Comparison of ENCODE assay signal across 8 cellular contexts in genomic region chr17:7478276-7479138, GRCh38. TPM values are rescaled to one million over a fixed set of nuclear protein-coding genes. Genes with fewer than 3 reads are reported as not detected.
DNase-seq lines count a peak whose midpoint lies in the region; ATAC-seq and TF ChIP-seq lines count a peak whose summit lies in the region.

No MANE protein-coding gene starts in this region.

- H3K4me1 Mint-ChIP-seq in GM23338 = peaks cover 51% of the 10 kb centered on the region
- H3K4me1 Mint-ChIP-seq in progenitor cell of endocrine pancreas (ENCODE audit: low read depth) = peaks cover 50% of the 10 kb centered on the region

- ATAC-seq in GM23338 (peak; percentile 38), left ventricle myocardium superior (peak; percentile 30), HG03039 (IDR thresholded peaks at IDR 0.05; ENCODE audit: unreplicated experiment) (no peak), HG03280 (IDR thresholded peaks at IDR 0.05; ENCODE audit: unreplicated experiment) (no peak), HG02981 (IDR thresholded peaks at IDR 0.05; ENCODE audit: unreplicated experiment) (no peak)

- H3K27ac ChIP-seq in GM23338 (ENCODE audit: low read depth) (0 out of 2 replicates have a peak overlapping the region, but pooled peaks have one; percentile 45), adrenal gland (peak overlapping the region; percentile 87 to 100 (median 99))

- H3K9me3 Mint-ChIP-seq in GM23338 (no peaks in the 10 kb centered on the region; the same call in 1 of the 3 replicates), progenitor cell of endocrine pancreas (ENCODE audit: low read depth) (no peaks in the 10 kb centered on the region)

- H3K36me3 ChIP-seq in GM23338 (ENCODE audit: insufficient read depth) (no peaks in the 10 kb centered on the region), adrenal gland (replicated peaks in 1 of 2) (no peaks in the 10 kb centered on the region)

- DNase-seq in GM23338 (ENCODE audit: low spot score) = peak; percentile 72
- peak; percentile 38 for DNase-seq in SW480 (ENCODE audit: low spot score)
- DNase-seq in adrenal gland = peak in 6 of 7 donors; percentile 70 to 82 (median 76)
- peak; percentile 74 for DNase-seq in left ventricle myocardium superior
- DNase-seq in progenitor cell of endocrine pancreas (ENCODE audit: low spot score, unreplicated experiment) = peak; percentile 28

- H3K36me3 Mint-ChIP-seq in GM23338 (ENCODE audit: low read depth) = peaks cover 7% of the 10 kb centered on the region; the same call in 1 of the 3 replicates
- no peaks in the 10 kb centered on the region for H3K36me3 Mint-ChIP-seq in progenitor cell of endocrine pancreas (ENCODE audit: insufficient read depth)

- H3F3A ChIP-seq in GM23338 (replicated peaks; ENCODE audit: low read depth) = 0 out of 2 replicates have a peak, but pooled peaks cover 4% of the 10 kb centered on the region

- H3K27me3 Mint-ChIP-seq in GM23338 (ENCODE audit: insufficient read depth, low read depth, poor library complexity) = peaks cover 17% of the 10 kb centered on the region
- no peaks in the 10 kb centered on the region for H3K27me3 Mint-ChIP-seq in progenitor cell of endocrine pancreas

- H3K27me3 ChIP-seq in GM23338 (ENCODE audit: insufficient read depth) = no peaks in the 10 kb centered on the region
- H3K27me3 ChIP-seq in adrenal gland = no peaks in the 10 kb centered on the region

- H3K4me1 ChIP-seq in GM23338 (ENCODE audit: insufficient read depth) = peaks cover 21% of the 10 kb centered on the region
- peaks cover 42 to 48% of the 10 kb centered on the region in 2 donors for H3K4me1 ChIP-seq in adrenal gland (replicated peaks in 1 of 2)

- H2AFZ ChIP-seq in GM23338 = no peak overlapping the region

- peaks cover 55% of the 10 kb centered on the region for H3K79me2 ChIP-seq in GM23338 (replicated peaks; ENCODE audit: insufficient read depth)

- H3K4me3 ChIP-seq in GM23338 (peak overlapping the region; percentile 84), adrenal gland (peak overlapping the region; percentile 76 to 99 (median 86))

- intact Hi-C loops in adrenal gland (cut with DNase I) (loop anchor here in 1 of 2 donors (5.0 kb wide), 1 partner anchor 41 kb away; the partner anchor contains the start of genes FGF11 and TMEM102), left ventricle myocardium superior (cut with micrococcal nuclease) (no loop called here)

- TF ChIP-seq CTCF in GM23338 (conservative IDR thresholded peaks at IDR 0.05; ENCODE audit: low read depth in 2 of 2) (no peak), adrenal gland (IDR thresholded peaks at IDR 0.05) (no peak), progenitor cell of endocrine pancreas (IDR thresholded peaks at IDR 0.05; ENCODE audit: unreplicated experiment) (no peak)

- H3K27ac Mint-ChIP-seq in GM23338 (peak overlapping the region; percentile 80; the same call in 1 of the 2 replicates), progenitor cell of endocrine pancreas (peak overlapping the region; percentile 99)

- H3K9me3 ChIP-seq in adrenal gland (replicated peaks in 1 of 3) = no peaks in the 10 kb centered on the region

- H3K9me2 ChIP-seq in GM23338 (ENCODE audit: insufficient read depth) = no peaks in the 10 kb centered on the region

- peak overlapping the region; percentile 83 for H3K4me3 Mint-ChIP-seq in GM23338
- H3K4me3 Mint-ChIP-seq in progenitor cell of endocrine pancreas (ENCODE audit: low read depth) = peak overlapping the region; percentile 84

- WGBS in adrenal gland, 4 donors = 12 to 20% (median 15%) methylated on average over 5 to 36 of the region's 36 CpGs

- peak overlapping the region; percentile 90 for H3K4me2 ChIP-seq in GM23338

- peak in 1 of 2 donors; percentile 21 for TF ChIP-seq POLR2A in adrenal gland (IDR thresholded peaks at IDR 0.05)

- peaks cover 8% of the 10 kb centered on the region; the same call in 1 of the 2 replicates for H4K20me1 ChIP-seq in GM23338 (replicated peaks; ENCODE audit: insufficient read depth)

TF ChIP-seq in GM23338, 12 proteins besides CTCF, POLR2A, EP300 and RAD21:
- TF ChIP-seq CREB1 (CRISPR knock-in tag; IDR thresholded peaks at IDR 0.05; ENCODE audit: low read depth) = 0 out of 2 replicates have a peak, but pooled peaks have one; percentile 29
- no peak for TF ChIP-seq ETS1 (IDR thresholded peaks at IDR 0.05)

RNA-seq across cellular contexts. Expression of gene ZBTB4, which starts 0.9 kb away (rescaled TPM):
- 6.9 and 11.2 TPM in 2 replicates for total RNA-seq in GM23338 (2014; rRNA removed; shearing (Covaris generic))
- polyA plus RNA-seq in GM23338 (2016; fragmentation: Nextera tagmentation; extraction: Ambion mirVana) = 3.6 and 4.2 TPM in 2 replicates
- total RNA-seq in adrenal gland = 100 to 1,000 TPM in 1 of 8 donors, 10 to 100 TPM in 7; 54.0 to 111 (median 76.4) TPM
- polyA plus RNA-seq in adrenal gland = 10 to 100 TPM; 30.0 to 59.6 (median 54.6) TPM
- total RNA-seq in left ventricle myocardium superior = 70.9 TPM
- total RNA-seq in progenitor cell of endocrine pancreas = 26.8 and 28.4 TPM in 2 replicates

RNA-seq across cellular contexts. Expression of gene SLC35G6, which starts 2.7 kb away (rescaled TPM):
- not detected in 2 replicates for total RNA-seq in GM23338 (2014; rRNA removed; shearing (Covaris generic))
- 0.16 TPM in 1 of 2 replicates, not detected in the other for polyA plus RNA-seq in GM23338 (2016; fragmentation: Nextera tagmentation; extraction: Ambion mirVana)
- not detected for total RNA-seq in adrenal gland
- under 1 TPM in 1 of 3 donors, not detected in 2; 0.24 TPM for polyA plus RNA-seq in adrenal gland
- total RNA-seq in left ventricle myocardium superior = not detected
- total RNA-seq in progenitor cell of endocrine pancreas = not detected in 2 replicates

RNA-seq across cellular contexts. Expression of gene POLR2A, which starts 5.7 kb away (rescaled TPM):
- 136 and 151 TPM in 2 replicates for total RNA-seq in GM23338 (2014; rRNA removed; shearing (Covaris generic))
- polyA plus RNA-seq in GM23338 (2016; fragmentation: Nextera tagmentation; extraction: Ambion mirVana) (56.8 and 58.1 TPM in 2 replicates), adrenal gland (10 to 100 TPM; 19.3 to 80.4 (median 58.7) TPM)
- total RNA-seq in adrenal gland (100 to 1,000 TPM in 5 of 8 donors, 10 to 100 TPM in 3; 84.2 to 172 (median 118) TPM), left ventricle myocardium superior (39.1 TPM), progenitor cell of endocrine pancreas (195 and 210 TPM in 2 replicates)

RNA-seq across cellular contexts. Expression of gene CHRNB1, which starts 33.6 kb away (rescaled TPM):
- 11.2 and 12.0 TPM in 2 replicates for total RNA-seq in GM23338 (2014; rRNA removed; shearing (Covaris generic))
- polyA plus RNA-seq in GM23338 (2016; fragmentation: Nextera tagmentation; extraction: Ambion mirVana) (10.0 and 11.1 TPM in 2 replicates), adrenal gland (10 to 100 TPM; 32.2 to 40.8 (median 32.9) TPM)
- total RNA-seq in adrenal gland (10 to 100 TPM; 18.7 to 56.3 (median 39.0) TPM), left ventricle myocardium superior (9.6 TPM), progenitor cell of endocrine pancreas (17.2 and 19.1 TPM in 2 replicates)

RNA-seq across cellular contexts. Expression of gene FGF11, which starts 39.2 kb away (rescaled TPM):
- total RNA-seq in GM23338 (2014; rRNA removed; shearing (Covaris generic)) = 16.6 TPM in 2 replicates
- polyA plus RNA-seq in GM23338 (2016; fragmentation: Nextera tagmentation; extraction: Ambion mirVana) (11.1 and 13.3 TPM in 2 replicates), adrenal gland (10 to 100 TPM; 10.2 to 33.2 (median 19.2) TPM)
- total RNA-seq in adrenal gland (10 to 100 TPM; 12.8 to 76.7 (median 27.3) TPM), left ventricle myocardium superior (13.8 TPM), progenitor cell of endocrine pancreas (4.5 and 5.1 TPM in 2 replicates)

Comparison
In these comparisons a context has a peak if more than half of its experiments do, and no peak if none do; other contexts are left out.
1. ATAC-seq: peak in GM23338 (single experiment) and left ventricle myocardium superior (single experiment); none in HG03039 (single experiment), HG03280 (single experiment) and HG02981 (single experiment).
2. Peak in every context shown above with its lines, with median percentiles within 50 percentile points of each other: DNase-seq.